ENCODE assay signal across 8 cellular contexts in genomic region chrX:103215037-103215767, GRCh38. TPM values are rescaled to one million over a fixed set of nuclear protein-coding genes. Genes with fewer than 3 reads are reported as not detected.
A peak's percentile ranks its signal among the peaks of the same experiment; 100 is the strongest.
DNase-seq lines count a peak whose midpoint lies in the region; ATAC-seq and TF ChIP-seq lines count a peak whose summit lies in the region.

Gene BEX4, plus strand, starts transcription at chrX:103215108. Its CDS starts 1,046 bp downstream, at chrX:103216154.

- H3K4me1 ChIP-seq in BE2C, result no peaks in the 10 kb centered on the region

- DNase-seq in BE2C, result peak; percentile 86
- peak; percentile 32 for DNase-seq in NOMO-1 treated with dmso at 0.1 percent for 144 hours (lab: John Stamatoyannopoulos, UW; ENCODE audit: unreplicated experiment)
- DNase-seq in activated T-helper 2 cell treated with anti-CD3 and anti-CD28 coated beads, Interferon-gamma antibody, Interleukin-2, Interleukin-4, amounts not matched to agents 10 μg/mL and 5 μg/mL and 100 μg/mL, durations not matched to agents 14 hours and 24 hours and 36 hours (ENCODE audit: low spot score), result peak; percentile 73
- peak; percentile 64 for DNase-seq in fibroblast of peridontal ligament (ENCODE audit: extremely low read depth)
- DNase-seq in natural killer cell treated with Interleukin-12 subunit alpha and Interleukin-12 subunit beta and Interleukin-15 and Interleukin-18, amount 100 ng/mL, for 72 hours (ENCODE audit: low spot score), result peak; percentile 85
- DNase-seq in stimulated activated naive B cell treated with anti-CD40 and anti-IgM and Interleukin-4, amounts not matched to agents 10 μg/mL and 1 μg/mL and 100 μg/mL, for 72 hours, result peak; percentile 70

- H3K36me3 ChIP-seq in BE2C, result no peaks in the 10 kb centered on the region; the same call in 1 of the 2 replicates

- H3K27me3 ChIP-seq in BE2C, result no peaks in the 10 kb centered on the region

- peaks cover 6% of the 10 kb centered on the region for H3K4me1 Mint-ChIP-seq in activated T-helper 2 cell treated with anti-CD3 and anti-CD28 coated beads, Interferon-gamma antibody, Interleukin-2, Interleukin-4, amounts not matched to agents 10 μg/mL and 5 μg/mL and 100 μg/mL, durations not matched to agents 14 hours and 24 hours and 36 hours (ENCODE audit: low read depth)
- peaks cover 0 to 2% of the 10 kb centered on the region in 2 donors for H3K4me1 Mint-ChIP-seq in natural killer cell treated with Interleukin-12 subunit alpha and Interleukin-12 subunit beta and Interleukin-15 and Interleukin-18, amount 100 ng/mL, for 72 hours (ENCODE audit: low read depth in 2 of 2)
- H3K4me1 Mint-ChIP-seq in stimulated activated naive B cell treated with anti-CD40 and anti-IgM and Interleukin-4, amounts not matched to agents 10 μg/mL and 1 μg/mL and 100 μg/mL, for 72 hours, result peaks cover 0 to 13% of the 10 kb centered on the region in 2 donors

- H3K4me3 ChIP-seq in BE2C (ENCODE audit: low read depth, low read length), result peak within 1 kb of the TSS; percentile 78

- peak; percentile 94 for ATAC-seq in HG03354 (IDR thresholded peaks at IDR 0.05; ENCODE audit: poor library complexity, severe bottlenecking, unreplicated experiment)
- ATAC-seq in natural killer cell treated with Interleukin-12 subunit alpha and Interleukin-12 subunit beta and Interleukin-15 and Interleukin-18, amount 100 ng/mL, for 72 hours, result peak; percentile 97 to 100
- ATAC-seq in stimulated activated naive B cell treated with anti-CD40 and anti-IgM and Interleukin-4, amounts not matched to agents 10 μg/mL and 1 μg/mL and 100 μg/mL, for 72 hours (replicated peaks), result peak; percentile 96 to 97

- peaks cover 10% of the 10 kb centered on the region for H3K27me3 Mint-ChIP-seq in activated T-helper 2 cell treated with anti-CD3 and anti-CD28 coated beads, Interferon-gamma antibody, Interleukin-2, Interleukin-4, amounts not matched to agents 10 μg/mL and 5 μg/mL and 100 μg/mL, durations not matched to agents 14 hours and 24 hours and 36 hours (ENCODE audit: low read depth)
- H3K27me3 Mint-ChIP-seq in natural killer cell treated with Interleukin-12 subunit alpha and Interleukin-12 subunit beta and Interleukin-15 and Interleukin-18, amount 100 ng/mL, for 72 hours, result peaks cover 0 to 11% of the 10 kb centered on the region in 2 donors
- H3K27me3 Mint-ChIP-seq in stimulated activated naive B cell treated with anti-CD40 and anti-IgM and Interleukin-4, amounts not matched to agents 10 μg/mL and 1 μg/mL and 100 μg/mL, for 72 hours, result peaks cover 0 to 10% of the 10 kb centered on the region in 2 donors

- no peak for TF ChIP-seq CTCF in BE2C (IDR thresholded peaks at IDR 0.05; ENCODE audit: low read depth, low read length)

- H3K36me3 Mint-ChIP-seq in activated T-helper 2 cell treated with anti-CD3 and anti-CD28 coated beads, Interferon-gamma antibody, Interleukin-2, Interleukin-4, amounts not matched to agents 10 μg/mL and 5 μg/mL and 100 μg/mL, durations not matched to agents 14 hours and 24 hours and 36 hours (ENCODE audit: low read depth), result peaks cover 4% of the 10 kb centered on the region
- no peaks in the 10 kb centered on the region for H3K36me3 Mint-ChIP-seq in natural killer cell treated with Interleukin-12 subunit alpha and Interleukin-12 subunit beta and Interleukin-15 and Interleukin-18, amount 100 ng/mL, for 72 hours
- no peaks in the 10 kb centered on the region for H3K36me3 Mint-ChIP-seq in stimulated activated naive B cell treated with anti-CD40 and anti-IgM and Interleukin-4, amounts not matched to agents 10 μg/mL and 1 μg/mL and 100 μg/mL, for 72 hours

- H3K9me3 ChIP-seq in BE2C, result no peaks in the 10 kb centered on the region

- H3K4me3 Mint-ChIP-seq in activated T-helper 2 cell treated with anti-CD3 and anti-CD28 coated beads, Interferon-gamma antibody, Interleukin-2, Interleukin-4, amounts not matched to agents 10 μg/mL and 5 μg/mL and 100 μg/mL, durations not matched to agents 14 hours and 24 hours and 36 hours (ENCODE audit: low read depth), result peak within 1 kb of the TSS; percentile 84
- peak within 1 kb of the TSS; percentile 69 for H3K4me3 Mint-ChIP-seq in natural killer cell treated with Interleukin-12 subunit alpha and Interleukin-12 subunit beta and Interleukin-15 and Interleukin-18, amount 100 ng/mL, for 72 hours
- H3K4me3 Mint-ChIP-seq in stimulated activated naive B cell treated with anti-CD40 and anti-IgM and Interleukin-4, amounts not matched to agents 10 μg/mL and 1 μg/mL and 100 μg/mL, for 72 hours, result peak within 1 kb of the TSS; percentile 91 to 96

- H3K27ac Mint-ChIP-seq in activated T-helper 2 cell treated with anti-CD3 and anti-CD28 coated beads, Interferon-gamma antibody, Interleukin-2, Interleukin-4, amounts not matched to agents 10 μg/mL and 5 μg/mL and 100 μg/mL, durations not matched to agents 14 hours and 24 hours and 36 hours, result peak within 1 kb of the TSS; percentile 78
- H3K27ac Mint-ChIP-seq in natural killer cell treated with Interleukin-12 subunit alpha and Interleukin-12 subunit beta and Interleukin-15 and Interleukin-18, amount 100 ng/mL, for 72 hours, result peak within 1 kb of the TSS; percentile 35 to 83
- H3K27ac Mint-ChIP-seq in stimulated activated naive B cell treated with anti-CD40 and anti-IgM and Interleukin-4, amounts not matched to agents 10 μg/mL and 1 μg/mL and 100 μg/mL, for 72 hours, result peak within 1 kb of the TSS; percentile 97

- intact Hi-C loops in activated T-helper 2 cell treated with anti-CD3 and anti-CD28 coated beads, Interferon-gamma antibody, Interleukin-2, Interleukin-4, amounts not matched to agents 10 μg/mL and 5 μg/mL and 100 μg/mL, durations not matched to agents 14 hours and 24 hours and 36 hours (cut with micrococcal nuclease), result loop anchor here (2.0 kb wide), 1 partner anchor 40 kb away; the partner anchor contains the start of gene TCEAL8

- peak; percentile 53 for TF ChIP-seq POLR2A in GM19193 (IDR thresholded peaks at IDR 0.05; ENCODE audit: extremely low read depth, insufficient read depth, insufficient read length)

- H3K9me3 Mint-ChIP-seq in activated T-helper 2 cell treated with anti-CD3 and anti-CD28 coated beads, Interferon-gamma antibody, Interleukin-2, Interleukin-4, amounts not matched to agents 10 μg/mL and 5 μg/mL and 100 μg/mL, durations not matched to agents 14 hours and 24 hours and 36 hours, result no peaks in the 10 kb centered on the region
- H3K9me3 Mint-ChIP-seq in natural killer cell treated with Interleukin-12 subunit alpha and Interleukin-12 subunit beta and Interleukin-15 and Interleukin-18, amount 100 ng/mL, for 72 hours, result no peaks in the 10 kb centered on the region
- no peaks in the 10 kb centered on the region for H3K9me3 Mint-ChIP-seq in stimulated activated naive B cell treated with anti-CD40 and anti-IgM and Interleukin-4, amounts not matched to agents 10 μg/mL and 1 μg/mL and 100 μg/mL, for 72 hours

RNA-seq across cellular contexts. Expression of gene BEX4, which starts in this region (rescaled TPM):
- 78.5 TPM for polyA plus RNA-seq in BE2C (2012; ENCODE audit: insufficient read depth, insufficient read length, low read depth)
- 7.8 and 9.4 TPM in 2 replicates for total RNA-seq in activated T-helper 2 cell treated with anti-CD3 and anti-CD28 coated beads, Interferon-gamma antibody, Interleukin-2, Interleukin-4, amounts not matched to agents 10 μg/mL and 5 μg/mL and 100 μg/mL, durations not matched to agents 14 hours and 24 hours and 36 hours
- total RNA-seq in natural killer cell treated with Interleukin-12 subunit alpha and Interleukin-12 subunit beta and Interleukin-15 and Interleukin-18, amount 100 ng/mL, for 72 hours, result 10 to 100 TPM in 1 of 2 donors, 1 to 10 TPM in 1; 2.9 to 13.4 TPM

Comparison
In these comparisons a context has a peak if more than half of its experiments do, and no peak if none do; other contexts are left out.
1. Peak in every context shown above with its lines: DNase-seq, ATAC-seq and H3K4me3 ChIP-seq.
2. DNase-seq: peak in every context shown above with its lines; median percentile 86 in BE2C; 85 in natural killer cell treated with Interleukin-12 subunit alpha and Interleukin-12 subunit beta and Interleukin-15 and Interleukin-18, amount 100 ng/mL, for 72 hours; 73 in activated T-helper 2 cell treated with anti-CD3 and anti-CD28 coated beads, Interferon-gamma antibody, Interleukin-2, Interleukin-4, amounts not matched to agents 10 μg/mL and 5 μg/mL and 100 μg/mL, durations not matched to agents 14 hours and 24 hours and 36 hours; 70 in stimulated activated naive B cell treated with anti-CD40 and anti-IgM and Interleukin-4, amounts not matched to agents 10 μg/mL and 1 μg/mL and 100 μg/mL, for 72 hours; 64 in fibroblast of peridontal ligament; 32 in NOMO-1 treated with dmso at 0.1 percent for 144 hours.